Comparison of ENCODE assay signal across 29 cellular contexts in genomic region chr6:126016591-126016990, GRCh38.
"Had no signal": no experiment of that assay in that cellular context is flagged by ENCODE, and none has a peak within 500 bp of the region (broad histone marks: within the 10 kb centered on the region; RNA-seq: fewer than 3 reads in every experiment).

No MANE protein-coding gene starts in this region.

- H3K27me3 ChIP-seq: brain microvascular endothelial cell, dorsolateral prefrontal cortex, esophagus muscularis mucosa, foreskin keratinocyte, gastroesophageal sphincter had no signal

- H3K27ac Mint-ChIP-seq: activated CD4-positive, alpha-beta memory T cell treated with anti-CD3 and anti-CD28 coated beads, Interleukin-2, amount 10 ng/mL, durations not matched to agents 7 days and 5 days; activated CD4-positive, alpha-beta T cell treated with anti-CD3 and anti-CD28 coated beads for 36 hours; activated CD4-positive, alpha-beta T cell treated with anti-CD3 and anti-CD28 coated beads, Interleukin-2, amount 10 ng/mL, durations not matched to agents 7 days and 5 days; activated naive CD8-positive, alpha-beta T cell; activated T-helper 17 cell treated with anti-CD3 and anti-CD28 coated beads, Interleukin-2, amount 50 U/mL, for 72 hours; dendritic cell treated with granulocyte-macrophage colony-stimulating factor and Interleukin-4, amounts not matched to agents 40 ng/mL and 50 ng/mL, for 4 days had no signal

- H3K27me3 Mint-ChIP-seq: activated CD4-positive, alpha-beta memory T cell treated with anti-CD3 and anti-CD28 coated beads, Interleukin-2, amount 10 ng/mL, durations not matched to agents 7 days and 5 days; activated CD4-positive, alpha-beta T cell treated with anti-CD3 and anti-CD28 coated beads for 36 hours; activated CD4-positive, alpha-beta T cell treated with anti-CD3 and anti-CD28 coated beads, Interleukin-2, amount 10 ng/mL, durations not matched to agents 7 days and 5 days; activated naive CD8-positive, alpha-beta T cell; activated T-helper 17 cell treated with anti-CD3 and anti-CD28 coated beads, Interleukin-2, amount 50 U/mL, for 72 hours; central memory CD8-positive, alpha-beta T cell; dendritic cell treated with granulocyte-macrophage colony-stimulating factor and Interleukin-4, amounts not matched to agents 40 ng/mL and 50 ng/mL, for 4 days; effector memory CD8-positive, alpha-beta T cell had no signal

- H3K27ac ChIP-seq: coronary artery, dorsolateral prefrontal cortex, esophagus muscularis mucosa, foreskin keratinocyte, gastroesophageal sphincter had no signal

- H3K4me3 ChIP-seq: coronary artery, dorsolateral prefrontal cortex, esophagus muscularis mucosa, gastroesophageal sphincter had no signal

- H3K4me1 ChIP-seq: esophagus muscularis mucosa, foreskin keratinocyte, gastroesophageal sphincter had no signal

- H3K9me3 Mint-ChIP-seq: activated CD4-positive, alpha-beta memory T cell treated with anti-CD3 and anti-CD28 coated beads, Interleukin-2, amount 10 ng/mL, durations not matched to agents 7 days and 5 days; activated CD4-positive, alpha-beta T cell treated with anti-CD3 and anti-CD28 coated beads, Interleukin-2, amount 10 ng/mL, durations not matched to agents 7 days and 5 days; activated T-cell treated with anti-CD3 and anti-CD28 coated beads, Interleukin-2, amount 50 U/mL, for 4 hours; activated T-helper 17 cell treated with anti-CD3 and anti-CD28 coated beads, Interleukin-2, amount 50 U/mL, for 72 hours; central memory CD8-positive, alpha-beta T cell; dendritic cell treated with granulocyte-macrophage colony-stimulating factor and Interleukin-4, amounts not matched to agents 40 ng/mL and 50 ng/mL, for 4 days; effector memory CD8-positive, alpha-beta T cell had no signal

- ATAC-seq: activated CD4-positive, alpha-beta T cell treated with anti-CD3 and anti-CD28 coated beads for 36 hours; activated T-cell treated with anti-CD3 and anti-CD28 coated beads, Interleukin-2, amount 50 U/mL, for 4 hours; activated T-helper 17 cell treated with anti-CD3 and anti-CD28 coated beads, Interleukin-2, amount 50 U/mL, for 72 hours; effector memory CD8-positive, alpha-beta T cell; gastroesophageal sphincter had no signal

- DNase-seq: activated CD4-positive, alpha-beta memory T cell treated with anti-CD3 and anti-CD28 coated beads, Interleukin-2, amount 10 ng/mL, durations not matched to agents 7 days and 5 days; activated CD4-positive, alpha-beta T cell treated with anti-CD3 and anti-CD28 coated beads for 36 hours; activated CD4-positive, alpha-beta T cell treated with anti-CD3 and anti-CD28 coated beads, Interleukin-2, amount 10 ng/mL, durations not matched to agents 7 days and 5 days; activated CD4-positive, alpha-beta T cell treated with anti-CD3 and anti-CD28 coated beads, Interleukin-2, amount 50 U/mL, for 4 hours; activated CD4-positive, CD25-positive, alpha-beta regulatory T cell; activated CD4-positive, CD25-positive, alpha-beta regulatory T cell treated with anti-CD3 and anti-CD28 coated beads, Interleukin-2, amount 50 U/mL, for 72 hours; activated CD8-positive, alpha-beta memory T cell treated with anti-CD3 and anti-CD28 coated beads, Interleukin-2, amount 50 U/mL, for 48 hours; activated effector memory CD4-positive, alpha-beta T cell treated with Interleukin-2 at 50 U/mL for 16 hours; activated gamma-delta T cell treated with Interleukin-2 at 50 U/mL for 16 hours; activated naive CD4-positive, alpha-beta T cell treated with anti-CD3 and anti-CD28 coated beads, Interleukin-2, amount 50 U/mL, for 16 hours; activated naive CD4-positive, alpha-beta T cell treated with Interleukin-2 at 50 U/mL for 16 hours; activated T-cell treated with anti-CD3 and anti-CD28 coated beads for 4 hours; activated T-cell treated with anti-CD3 and anti-CD28 coated beads, Interleukin-2, amount 50 U/mL, for 4 hours; amniotic stem cell; anterior cingulate cortex; brain microvascular endothelial cell; dorsolateral prefrontal cortex; effector memory CD8-positive, alpha-beta T cell; erythroblast; head of caudate nucleus; T-helper 2 cell had no signal

- H3K4me1 Mint-ChIP-seq: central memory CD8-positive, alpha-beta T cell had no signal

- H3K4me3 Mint-ChIP-seq: activated CD4-positive, alpha-beta memory T cell treated with anti-CD3 and anti-CD28 coated beads, Interleukin-2, amount 10 ng/mL, durations not matched to agents 7 days and 5 days; activated CD4-positive, alpha-beta T cell treated with anti-CD3 and anti-CD28 coated beads for 36 hours; activated CD4-positive, alpha-beta T cell treated with anti-CD3 and anti-CD28 coated beads, Interleukin-2, amount 10 ng/mL, durations not matched to agents 7 days and 5 days; activated naive CD8-positive, alpha-beta T cell; activated T-cell treated with anti-CD3 and anti-CD28 coated beads, Interleukin-2, amount 50 U/mL, for 4 hours; activated T-helper 17 cell treated with anti-CD3 and anti-CD28 coated beads, Interleukin-2, amount 50 U/mL, for 72 hours; central memory CD8-positive, alpha-beta T cell; dendritic cell treated with granulocyte-macrophage colony-stimulating factor and Interleukin-4, amounts not matched to agents 40 ng/mL and 50 ng/mL, for 4 days; effector memory CD8-positive, alpha-beta T cell had no signal

- H3K9me3 ChIP-seq: esophagus muscularis mucosa, gastroesophageal sphincter had no signal
